Comparison of ENCODE assay signal across 34 cellular contexts in genomic region chr15:25492315-25492714, GRCh38.
"Had no signal": no experiment of that assay in that cellular context is flagged by ENCODE, and none has a peak within 500 bp of the region (broad histone marks: within the 10 kb centered on the region; RNA-seq: fewer than 3 reads in every experiment).

No MANE protein-coding gene starts in this region.

- H3K36me3 ChIP-seq: MG63 had no signal

- H3K9me3 ChIP-seq: MG63 had no signal

- DNase-seq: Karpas-422, Kasumi-1, MG63, MM.1S, MV-4-11, NCI-H1048, NCI-H1092, NCI-H1092 treated with DMSO at 0.1 percent for 48 hours, NCI-H1105, NCI-H1105 treated with DMSO at 0.1 percent for 48 hours, NCI-H1417, NCI-H1417 treated with DMSO at 0.1 percent for 48 hours, NCI-H1436, NCI-H1436 treated with DMSO at 0.1 percent for 48 hours, NCI-H146, NCI-H1694, NCI-H1694 treated with DMSO at 0.1 percent for 48 hours, NCI-H187, NCI-H187 treated with DMSO at 0.1 percent for 48 hours, NCI-H1930, NCI-H2029, NCI-H2029 treated with DMSO at 0.1 percent for 48 hours, NCI-H2081, NCI-H2081 treated with DMSO at 0.1 percent for 48 hours, NCI-H2107, NCI-H2171, NCI-H2171 treated with DMSO at 0.1 percent for 48 hours, NCI-H2227 treated with DMSO at 0.1 percent for 48 hours, NCI-H226, NCI-H345, NCI-H446, NCI-H446 treated with DMSO at 0.1 percent for 48 hours, NCI-H510A, NCI-H510A treated with DMSO at 0.1 percent for 48 hours had no signal

- H3K4me3 ChIP-seq: MG63 had no signal

- H3K27me3 ChIP-seq: MG63 had no signal
